12 cellular contexts compared by ENCODE assay signal in the genomic region with DNA sequence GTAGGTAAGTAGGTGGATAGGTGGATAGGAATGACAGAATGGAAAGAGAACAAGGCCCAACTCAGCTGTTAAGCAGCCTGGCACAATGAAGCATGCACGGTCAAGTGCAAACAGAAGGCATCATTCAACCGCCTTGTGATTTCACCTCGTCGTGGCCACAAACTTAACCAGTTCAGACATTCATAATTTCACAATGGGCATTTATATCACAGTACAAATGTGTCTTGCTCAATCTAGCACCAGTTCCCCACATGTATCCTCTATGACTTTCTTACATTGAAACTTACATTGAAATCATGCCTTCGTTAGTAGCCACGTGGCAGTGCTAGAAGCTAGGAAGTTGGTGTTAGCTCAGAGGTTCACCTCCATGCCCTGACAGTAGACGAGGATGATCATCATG.
A peak's percentile ranks its signal among the peaks of the same experiment; 100 is the strongest.
DNase-seq lines count a peak whose midpoint lies in the region; ATAC-seq and TF ChIP-seq lines count a peak whose summit lies in the region.
"Had no signal": no experiment of that assay in that cellular context is flagged by ENCODE, and none has a peak within 500 bp of the region (broad histone marks: within the 10 kb centered on the region; RNA-seq: fewer than 3 reads in every experiment).

No MANE protein-coding gene starts in this region.

- no peak overlapping the region for H3K4me3 ChIP-seq in foreskin fibroblast (ENCODE audit: low read depth in 1 of 2, low read length in 2 of 2)
- H3K4me3 ChIP-seq: colonic mucosa had no signal

- ATAC-seq in sciatic nerve: peak; percentile 42

- H3K27ac Mint-ChIP-seq in dendritic cell treated with granulocyte-macrophage colony-stimulating factor and Interleukin-4, amounts not matched to agents 40 ng/mL and 50 ng/mL, for 4 days: peak overlapping the region; percentile 82

- in situ Hi-C loops in GM13977 (cut with MboI; ENCODE audit: low pct_unique_long_range_greater_than_20kb, low sequenced_read_pairs, unreplicated experiment): no loop called here

- TF ChIP-seq CTCF in GM13977 (IDR thresholded peaks at IDR 0.05; ENCODE audit: extremely low read depth, insufficient read depth, missing control alignments) (no peak), foreskin fibroblast (IDR thresholded peaks at IDR 0.05; ENCODE audit: low read depth, low read length) (no peak)

- intact Hi-C loops in dendritic cell treated with granulocyte-macrophage colony-stimulating factor and Interleukin-4, amounts not matched to agents 40 ng/mL and 50 ng/mL, for 4 days (cut with micrococcal nuclease): no loop called here
- intact Hi-C loops in sciatic nerve (cut with DNase I): no loop called here

- peaks cover 99% of the 10 kb centered on the region for H3K36me3 Mint-ChIP-seq in dendritic cell treated with granulocyte-macrophage colony-stimulating factor and Interleukin-4, amounts not matched to agents 40 ng/mL and 50 ng/mL, for 4 days (ENCODE audit: low read depth)

- H3K9me3 Mint-ChIP-seq in dendritic cell treated with granulocyte-macrophage colony-stimulating factor and Interleukin-4, amounts not matched to agents 40 ng/mL and 50 ng/mL, for 4 days: no peaks in the 10 kb centered on the region

- no peaks in the 10 kb centered on the region for H3K27me3 Mint-ChIP-seq in dendritic cell treated with granulocyte-macrophage colony-stimulating factor and Interleukin-4, amounts not matched to agents 40 ng/mL and 50 ng/mL, for 4 days

- H3K4me1 Mint-ChIP-seq in dendritic cell treated with granulocyte-macrophage colony-stimulating factor and Interleukin-4, amounts not matched to agents 40 ng/mL and 50 ng/mL, for 4 days (ENCODE audit: low read depth): peaks cover 82% of the 10 kb centered on the region

- no peak overlapping the region for H3K4me3 Mint-ChIP-seq in dendritic cell treated with granulocyte-macrophage colony-stimulating factor and Interleukin-4, amounts not matched to agents 40 ng/mL and 50 ng/mL, for 4 days

- DNase-seq in DMS79 treated with DMSO at 0.1 percent for 48 hours (lab: John Stamatoyannopoulos, UW) (peak; percentile 37), DMS79 (lab: John Stamatoyannopoulos, UW) (no peak), NOMO-1 treated with dmso at 0.1 percent for 144 hours (lab: John Stamatoyannopoulos, UW; ENCODE audit: unreplicated experiment) (peak; percentile 66), sciatic nerve (ENCODE audit: low spot score) (no peak), GM13977 (ENCODE audit: low spot score) (no peak), foreskin fibroblast (no peak)
- no peak for DNase-seq in stimulated activated CD4-positive, alpha-beta T cell treated with anti-CD3 and anti-CD28 coated beads, Interleukin-2, amount 100 ng/mL, for 24 hours
- DNase-seq: colonic mucosa, midbrain, NCI-H2107, WERI-Rb-1 had no signal

Comparison
In these comparisons a context has a peak if more than half of its experiments do, and no peak if none do; other contexts are left out.
1. DNase-seq: peak in DMS79 treated with DMSO at 0.1 percent for 48 hours (single experiment) and NOMO-1 treated with dmso at 0.1 percent for 144 hours (single experiment); none in DMS79 (single experiment), sciatic nerve (single experiment), GM13977 (single experiment), stimulated activated CD4-positive, alpha-beta T cell treated with anti-CD3 and anti-CD28 coated beads, Interleukin-2, amount 100 ng/mL, for 24 hours (0 of 2) and foreskin fibroblast (0 of 2).